Comparison of ENCODE assay signal across 15 cellular contexts in genomic region chr11:111439905-111440304, GRCh38.
DNase-seq lines count a peak whose midpoint lies in the region; ATAC-seq and TF ChIP-seq lines count a peak whose summit lies in the region.
"Had no signal": no experiment of that assay in that cellular context is flagged by ENCODE, and none has a peak within 500 bp of the region (broad histone marks: within the 10 kb centered on the region; RNA-seq: fewer than 3 reads in every experiment).

No MANE protein-coding gene starts in this region.

- H3K4me3 Mint-ChIP-seq in activated T-cell treated with anti-CD3 and anti-CD28 coated beads, Interleukin-2, amount 50 U/mL, for 24 hours = no peak overlapping the region
- H3K4me3 Mint-ChIP-seq in activated T-cell treated with anti-CD3 and anti-CD28 coated beads, Interleukin-2, amount 50 U/mL, for 4 hours = no peak overlapping the region
- H3K4me3 Mint-ChIP-seq: CD14-positive monocyte, GM23338 had no signal

- H3K4me1 Mint-ChIP-seq in activated T-cell treated with anti-CD3 and anti-CD28 coated beads, Interleukin-2, amount 50 U/mL, for 24 hours (ENCODE audit: low read depth) = peaks cover 15% of the 10 kb centered on the region
- H3K4me1 Mint-ChIP-seq in activated T-cell treated with anti-CD3 and anti-CD28 coated beads, Interleukin-2, amount 50 U/mL, for 4 hours (ENCODE audit: low read depth) = peaks cover 16% of the 10 kb centered on the region

- H3K9ac ChIP-seq in OCI-LY3 (ENCODE audit: low read length) = peak overlapping the region; percentile 30

- peak overlapping the region; percentile 83 for H3K27ac ChIP-seq in OCI-LY3 (ENCODE audit: low read length)

- no peaks in the 10 kb centered on the region for H4K20me1 ChIP-seq in OCI-LY3 (ENCODE audit: insufficient read depth, low read length)

- H3K79me2 ChIP-seq in OCI-LY3 (ENCODE audit: low read length) = no peaks in the 10 kb centered on the region

- no peaks in the 10 kb centered on the region for H3K9me3 Mint-ChIP-seq in activated T-cell treated with anti-CD3 and anti-CD28 coated beads, Interleukin-2, amount 50 U/mL, for 24 hours
- no peaks in the 10 kb centered on the region for H3K9me3 Mint-ChIP-seq in activated T-cell treated with anti-CD3 and anti-CD28 coated beads, Interleukin-2, amount 50 U/mL, for 4 hours
- H3K9me3 Mint-ChIP-seq: GM23338 had no signal

- peaks cover 31% of the 10 kb centered on the region; the same call in 1 of the 2 replicates for H3K9me3 ChIP-seq in OCI-LY3 (ENCODE audit: insufficient read depth, low read length)
- H3K9me3 ChIP-seq: Caco-2 had no signal

- peak; percentile 2 for DNase-seq in activated T-cell treated with anti-CD3 and anti-CD28 coated beads, Interleukin-2, amount 50 U/mL, for 24 hours
- no peak for DNase-seq in activated T-cell treated with anti-CD3 and anti-CD28 coated beads, Interleukin-2, amount 50 U/mL, for 4 hours
- DNase-seq in fibroblast of villous mesenchyme (ENCODE audit: low read depth) (peak; percentile 20), COLO829 (ENCODE audit: low spot score) (no peak), D341Med (ENCODE audit: low spot score) (no peak), erythroblast (lab: John Stamatoyannopoulos, UW) (no peak)
- DNase-seq: 8988T, Caco-2, NCI-H1092 treated with DMSO at 0.1 percent for 48 hours, NCI-H187, NCI-H446 had no signal

- H3K4me2 ChIP-seq in OCI-LY3 (ENCODE audit: low read length) = peak overlapping the region; percentile 57
- H3K4me2 ChIP-seq: GM23338 had no signal

- no peak overlapping the region for H3K27ac Mint-ChIP-seq in activated T-cell treated with anti-CD3 and anti-CD28 coated beads, Interleukin-2, amount 50 U/mL, for 24 hours
- H3K27ac Mint-ChIP-seq: CD14-positive monocyte, GM23338 had no signal

- H3K36me3 Mint-ChIP-seq in activated T-cell treated with anti-CD3 and anti-CD28 coated beads, Interleukin-2, amount 50 U/mL, for 24 hours (ENCODE audit: low read depth) = no peaks in the 10 kb centered on the region
- H3K36me3 Mint-ChIP-seq in activated T-cell treated with anti-CD3 and anti-CD28 coated beads, Interleukin-2, amount 50 U/mL, for 4 hours (ENCODE audit: insufficient read depth) = no peaks in the 10 kb centered on the region
- H3K36me3 Mint-ChIP-seq: CD14-positive monocyte had no signal

- no peak for TF ChIP-seq POLR2A in erythroblast (IDR thresholded peaks at IDR 0.05; ENCODE audit: low read length)

- peak overlapping the region; percentile 23; the same call in 1 of the 2 replicates for H3K4me3 ChIP-seq in OCI-LY3 (ENCODE audit: low read length)
- no peak overlapping the region for H3K4me3 ChIP-seq in fibroblast of villous mesenchyme (ENCODE audit: low read depth, low read length)
- H3K4me3 ChIP-seq: GM23338 had no signal

- no peaks in the 10 kb centered on the region for H3K27me3 Mint-ChIP-seq in activated T-cell treated with anti-CD3 and anti-CD28 coated beads, Interleukin-2, amount 50 U/mL, for 24 hours
- peaks cover 2% of the 10 kb centered on the region for H3K27me3 Mint-ChIP-seq in activated T-cell treated with anti-CD3 and anti-CD28 coated beads, Interleukin-2, amount 50 U/mL, for 4 hours (ENCODE audit: low read depth)

- TF ChIP-seq CTCF in OCI-LY3 (IDR thresholded peaks at IDR 0.05; ENCODE audit: low read depth, low read length) = no peak
- TF ChIP-seq CTCF in fibroblast of villous mesenchyme (IDR thresholded peaks at IDR 0.05; ENCODE audit: insufficient read depth, low read depth, low read length) = no peak

- no peaks in the 10 kb centered on the region for H3K27me3 ChIP-seq in OCI-LY3 (ENCODE audit: low read depth, low read length)

- H3K36me3 ChIP-seq in OCI-LY3 (replicated peaks; ENCODE audit: low read depth, low read length) = no peaks in the 10 kb centered on the region

- ATAC-seq in activated T-cell treated with anti-CD3 and anti-CD28 coated beads, Interleukin-2, amount 50 U/mL, for 4 hours = no peak
- ATAC-seq in HG03342 (IDR thresholded peaks at IDR 0.05; ENCODE audit: unreplicated experiment) = no peak
- ATAC-seq: GM23338 had no signal

- peaks cover 82% of the 10 kb centered on the region for H3K4me1 ChIP-seq in OCI-LY3 (ENCODE audit: low read length)
- H3K4me1 ChIP-seq: Caco-2 had no signal

- H2AFZ ChIP-seq in OCI-LY3 (ENCODE audit: low read depth, low read length) = no peak overlapping the region
- H2AFZ ChIP-seq: GM23338 had no signal

Comparison
In these comparisons a context has a peak if more than half of its experiments do, and no peak if none do; other contexts are left out.
1. DNase-seq: peak in activated T-cell treated with anti-CD3 and anti-CD28 coated beads, Interleukin-2, amount 50 U/mL, for 24 hours (single experiment) and fibroblast of villous mesenchyme (single experiment); none in activated T-cell treated with anti-CD3 and anti-CD28 coated beads, Interleukin-2, amount 50 U/mL, for 4 hours (single experiment), COLO829 (single experiment), D341Med (single experiment) and erythroblast (0 of 2).